ENCODE assay signal across 8 cellular contexts in the genomic region with DNA sequence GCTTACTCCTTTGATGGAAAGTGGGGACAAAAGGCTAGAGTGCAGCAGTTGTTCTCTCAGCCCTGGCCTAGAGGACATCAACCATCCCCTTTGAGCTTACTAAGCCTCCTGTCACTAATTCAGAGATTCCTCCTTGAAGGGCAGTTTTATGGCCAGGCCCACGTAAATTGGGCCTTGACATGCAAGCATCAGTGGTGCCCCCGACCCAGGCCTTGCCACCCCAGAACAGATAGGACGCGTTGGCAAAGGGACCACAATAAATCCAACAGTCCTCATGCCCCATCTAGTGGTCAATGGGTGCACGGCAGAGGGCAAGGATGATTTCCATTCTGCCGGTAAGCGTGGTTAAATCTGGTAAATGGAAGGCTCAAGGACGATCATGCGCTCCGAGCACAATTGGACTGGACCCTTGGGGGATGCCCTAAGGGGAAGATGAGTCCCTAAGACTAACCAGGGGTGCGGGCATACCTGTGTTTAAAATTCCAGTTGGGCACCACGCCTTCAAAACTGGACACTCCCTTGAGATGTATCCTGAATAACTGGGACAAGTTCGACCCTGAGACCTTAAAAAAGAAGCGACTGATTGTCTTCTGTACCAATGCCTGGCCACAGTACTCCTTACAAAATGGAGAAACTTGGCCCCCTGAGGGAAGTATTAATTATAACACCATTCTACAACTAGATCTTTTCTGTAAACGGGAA. TPM values are rescaled to one million over a fixed set of nuclear protein-coding genes. Genes with fewer than 3 reads are reported as not detected.
DNase-seq lines count a peak whose midpoint lies in the region; TF ChIP-seq lines count a peak whose summit lies in the region.

No MANE protein-coding gene starts in this region.

- H3K56ac ChIP-seq in H9 (ENCODE audit: insufficient read length, low read depth, low read length) = no peak overlapping the region

- no peak overlapping the region for H2AFZ ChIP-seq in H9 (ENCODE audit: low read length)

- H3K18ac ChIP-seq in H9 (ENCODE audit: insufficient read length, low read depth, low read length) = no peak overlapping the region

- no peak overlapping the region for H4K8ac ChIP-seq in H9 (replicated peaks; ENCODE audit: insufficient read length, low read depth, low read length)

- H3K79me2 ChIP-seq in H9 (ENCODE audit: insufficient read depth, low read length) = 0 out of 2 replicates have a peak, but pooled peaks cover 1% of the 10 kb centered on the region

- H3K23me2 ChIP-seq in H9 (ENCODE audit: insufficient read length, low read depth, low read length, poor library complexity, severe bottlenecking) = no peaks in the 10 kb centered on the region

- no peak overlapping the region for H2BK120ac ChIP-seq in H9 (ENCODE audit: low read depth, low read length, poor library complexity, severe bottlenecking)

- H3K4me1 Mint-ChIP-seq in H9 = peaks cover 2 to 3% of the 10 kb centered on the region in 2 experiments; a peak in 1 of 4 replicates

- TF ChIP-seq CTCF in GM12875 (IDR thresholded peaks at IDR 0.05; ENCODE audit: borderline replicate concordance, insufficient read depth, low read depth, low read length) = peak; percentile 86
- TF ChIP-seq CTCF in H9 (conservative IDR thresholded peaks at IDR 0.05) = peak; percentile 88

- no peaks in the 10 kb centered on the region for H3K27me3 Mint-ChIP-seq in H9 (ENCODE audit: low read depth)

- no peak overlapping the region for H2BK5ac ChIP-seq in H9 (ENCODE audit: insufficient read length, low read length)

- peaks cover 4% of the 10 kb centered on the region for H3K79me1 ChIP-seq in H9 (ENCODE audit: insufficient read depth, low read depth, low read length, poor library complexity, severe bottlenecking)

- H3T11ph ChIP-seq in H9 (ENCODE audit: low read length) = no peak overlapping the region

- no peak overlapping the region for H3K23ac ChIP-seq in H9 (ENCODE audit: insufficient read length, low read depth, low read length)

- H3K4me2 ChIP-seq in H9 (ENCODE audit: insufficient read depth, insufficient read length, low read length) = no peak overlapping the region

- H2BK12ac ChIP-seq in H9 (ENCODE audit: insufficient read length, low read depth, low read length) = no peak overlapping the region

- H2AK5ac ChIP-seq in H9 (ENCODE audit: insufficient read length, low read length) = no peak overlapping the region

- no CpG with 5 or more reads among the region's 15 CpGs for WGBS in H9 (ENCODE audit: extremely low coverage, insufficient read length, low lambda C conversion rate)

- no peak overlapping the region for H3K4me3 ChIP-seq in GM12875 (ENCODE audit: low read depth, low read length)

- no peak overlapping the region for H3K14ac ChIP-seq in H9 (ENCODE audit: insufficient read depth, low read length)

- DNase-seq in H9 (peak; percentile 64), M059J (ENCODE audit: low read depth) (peak; percentile 15), left kidney (ENCODE audit: low read depth, low spot score) (peak; percentile 30)
- DNase-seq in activated CD4-positive, CD25-positive, alpha-beta regulatory T cell treated with anti-CD3 and anti-CD28 coated beads, Interleukin-2, amount 50 U/mL, for 72 hours = peak; percentile 63
- DNase-seq in central memory CD4-positive, alpha-beta T cell = peak; percentile 46
- DNase-seq in stimulated activated CD4-positive, alpha-beta T cell treated with anti-CD3 and anti-CD28 coated beads, TNF-alpha, amount 100 ng/mL, for 1 hour (ENCODE audit: low read depth in 3 of 3, low spot score in 1 of 3) = peak; percentile 15 to 61 (median 22)
- DNase-seq in NK-92 treated with Interleukin-12 subunit alpha and Interleukin-12 subunit beta, amount 100 ng/mL, for 24 hours (lab: John Stamatoyannopoulos, UW) = no peak

- no peak overlapping the region for H3K27ac ChIP-seq in H9 (ENCODE audit: insufficient read length, low read depth, low read length)

- no peak overlapping the region for H3K4ac ChIP-seq in H9 (ENCODE audit: low read depth, low read length)

- no peak overlapping the region for H2BK15ac ChIP-seq in H9 (ENCODE audit: low read depth, low read length)

- H2BK20ac ChIP-seq in H9 (ENCODE audit: low read depth, low read length, poor library complexity, severe bottlenecking) = no peak overlapping the region

- no peak overlapping the region; a peak in 1 of 7 replicates for H3K27ac Mint-ChIP-seq in H9

- no peaks in the 10 kb centered on the region for H3K4me1 ChIP-seq in H9 (ENCODE audit: insufficient read depth, low read length)

- no peaks in the 10 kb centered on the region for H4K20me1 ChIP-seq in H9 (ENCODE audit: control insufficient read depth, insufficient read depth, insufficient read length)

- H3K9me3 Mint-ChIP-seq in H9 = no peaks in the 10 kb centered on the region; a peak in 1 of 5 replicates

- no peak overlapping the region for H3K4me3 Mint-ChIP-seq in H9

- no peaks in the 10 kb centered on the region for H3K27me3 ChIP-seq in H9 (ENCODE audit: insufficient read depth, low read length)

- H3K9ac ChIP-seq in H9 (ENCODE audit: extremely low read depth, insufficient read length, low read length) = no peak overlapping the region

- H3K36me3 Mint-ChIP-seq in H9 (ENCODE audit: insufficient read depth in 1 of 3, low read depth in 3 of 3) = peaks cover 0 to 2% (median 0%) of the 10 kb centered on the region in 3 experiments; a peak in 2 of 7 replicates

- H4K5ac ChIP-seq in H9 (ENCODE audit: insufficient read length, low read depth, low read length) = no peak overlapping the region

- H3K9me3 ChIP-seq in H9 (ENCODE audit: control insufficient read depth, low read depth, low read length) = no peaks in the 10 kb centered on the region

- no peak overlapping the region for H4K91ac ChIP-seq in H9 (ENCODE audit: insufficient read length, low read depth, low read length)

RNA-seq across cellular contexts. Expression of gene CEP85L, which starts 32.6 kb away (rescaled TPM):
- 3.8 TPM in 2 replicates for total RNA-seq in H9 (2021)
- 5.7 and 15.2 TPM in 2 replicates for total RNA-seq in M059J (2014; rRNA removed; shearing (Covaris generic))
